13 cellular contexts compared by ENCODE assay signal in the genomic region with DNA sequence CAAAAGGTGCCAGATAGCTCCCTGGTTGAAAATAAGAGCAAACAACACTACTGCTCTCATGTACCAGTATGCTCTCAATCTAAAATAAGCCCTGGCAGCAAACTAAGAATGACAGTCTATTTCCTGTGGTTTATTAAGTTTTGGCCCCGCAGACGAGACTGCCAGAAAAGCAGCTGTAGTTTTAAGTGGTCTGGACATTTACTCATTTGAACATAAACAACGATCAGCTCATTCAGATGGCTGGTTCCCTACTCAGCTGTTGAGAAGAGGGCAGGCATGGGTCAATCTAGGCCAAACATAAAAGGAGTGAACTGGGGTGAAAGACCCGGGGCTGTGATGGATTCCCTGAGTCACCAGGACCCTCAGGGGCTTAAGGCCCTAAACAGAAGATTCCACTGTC. TPM values are rescaled to one million over a fixed set of nuclear protein-coding genes. Genes with fewer than 3 reads are reported as not detected.
DNase-seq lines count a peak whose midpoint lies in the region; ATAC-seq and TF ChIP-seq lines count a peak whose summit lies in the region.
"Had no signal": no experiment of that assay in that cellular context is flagged by ENCODE, and none has a peak within 500 bp of the region (broad histone marks: within the 10 kb centered on the region; RNA-seq: fewer than 3 reads in every experiment).

No MANE protein-coding gene starts in this region.

- H3F3A ChIP-seq in MM.1S (ENCODE audit: insufficient read depth, low read length) = peaks cover 13% of the 10 kb centered on the region; the same call in 1 of the 2 replicates

- no peak for ATAC-seq in HG03280 (IDR thresholded peaks at IDR 0.05; ENCODE audit: unreplicated experiment)
- ATAC-seq: K562; stimulated activated effector memory CD8-positive, alpha-beta T cell treated with anti-CD3 and anti-CD28 coated beads, Interleukin-12 subunit alpha, Interleukin-12 subunit beta, amount 100 ng/mL, for 72 hours had no signal

- H3K4me3 ChIP-seq in MM.1S (ENCODE audit: low read length) = no peak overlapping the region
- H3K4me3 ChIP-seq in colonic mucosa = no peak overlapping the region
- H3K4me3 ChIP-seq in osteoblast (ENCODE audit: insufficient read depth, low read length) = no peak overlapping the region
- H3K4me3 ChIP-seq: K562 had no signal

- peak overlapping the region; percentile 49; the same call in 1 of the 2 replicates for H2AFZ ChIP-seq in MM.1S (ENCODE audit: low read length)
- H2AFZ ChIP-seq in osteoblast (ENCODE audit: low read length) = no peak overlapping the region

- intact Hi-C loops in colonic mucosa (cut with DNase I) = no loop called here

- H4K20me1 ChIP-seq in MM.1S (ENCODE audit: insufficient read depth, low read length) (no peaks in the 10 kb centered on the region), osteoblast (ENCODE audit: insufficient read depth, low read length) (no peaks in the 10 kb centered on the region)

- H3K27ac ChIP-seq in MM.1S (ENCODE audit: low read length) = peak overlapping the region; percentile 74; the same call in 1 of the 2 replicates
- peak overlapping the region; percentile 1 for H3K27ac ChIP-seq in colonic mucosa
- no peak overlapping the region for H3K27ac ChIP-seq in osteoblast (ENCODE audit: low read depth, low read length)

- H3K79me2 ChIP-seq in MM.1S (ENCODE audit: low read length) (no peaks in the 10 kb centered on the region), osteoblast (ENCODE audit: insufficient read depth, low read length) (no peaks in the 10 kb centered on the region)

- H3K4me2 ChIP-seq in MM.1S (ENCODE audit: low read depth, low read length) (peak overlapping the region; percentile 53), osteoblast (ENCODE audit: insufficient read depth, low read length) (no peak overlapping the region)

- no peak for TF ChIP-seq CTCF in MM.1S (IDR thresholded peaks at IDR 0.05; ENCODE audit: low read length)
- TF ChIP-seq CTCF in colonic mucosa (IDR thresholded peaks at IDR 0.05) = no peak
- TF ChIP-seq CTCF in osteoblast (IDR thresholded peaks at IDR 0.05; ENCODE audit: extremely low read depth, low read depth, low read length) = no peak

- H3K9me2 ChIP-seq in MM.1S (replicated peaks; ENCODE audit: insufficient read depth, low read length) = no peaks in the 10 kb centered on the region

- H3K4me1 ChIP-seq in MM.1S (ENCODE audit: low read length) (peaks cover 24% of the 10 kb centered on the region), colonic mucosa (peaks cover 6% of the 10 kb centered on the region), osteoblast (ENCODE audit: insufficient read depth, low read length) (peaks cover 9% of the 10 kb centered on the region)

- DNase-seq in COLO829 (ENCODE audit: low spot score) = peak; percentile 60
- peak; percentile 80 for DNase-seq in MM.1S
- no peak for DNase-seq in colonic mucosa
- peak; percentile 55 for DNase-seq in osteoblast (ENCODE audit: insufficient read length, low spot score, missing footprints)
- DNase-seq in NCI-H1436 (lab: John Stamatoyannopoulos, UW) = no peak
- no peak for DNase-seq in NCI-H345 treated with DMSO at 0.1 percent for 48 hours (lab: John Stamatoyannopoulos, UW; ENCODE audit: unreplicated experiment)
- no peak for DNase-seq in NCI-H2107 (lab: John Stamatoyannopoulos, UW)
- DNase-seq: activated CD4-positive, alpha-beta memory T cell treated with anti-CD3 and anti-CD28 coated beads for 36 hours; activated gamma-delta T cell treated with Interleukin-2 at 50 U/mL for 16 hours; stimulated activated CD4-positive, alpha-beta T cell treated with anti-CD3 and anti-CD28 coated beads, Interleukin-1b, Interleukin-23, amount 100 ng/mL, for 48 hours had no signal

- H3K9me3 ChIP-seq in MM.1S (replicated peaks; ENCODE audit: insufficient read depth, low read length) = no peaks in the 10 kb centered on the region
- H3K9me3 ChIP-seq in colonic mucosa = no peaks in the 10 kb centered on the region
- H3K9me3 ChIP-seq in osteoblast (ENCODE audit: low read depth, low read length) = no peaks in the 10 kb centered on the region

- H3K9ac ChIP-seq in MM.1S (ENCODE audit: low read length) (no peak overlapping the region), colonic mucosa (ENCODE audit: low read depth in 2 of 2, low read length in 2 of 2) (no peak overlapping the region)

- H3K36me3 ChIP-seq in MM.1S (replicated peaks; ENCODE audit: insufficient read depth, low read length) = no peaks in the 10 kb centered on the region
- H3K36me3 ChIP-seq in colonic mucosa = no peaks in the 10 kb centered on the region
- H3K36me3 ChIP-seq in osteoblast (ENCODE audit: insufficient read depth, low read length) = no peaks in the 10 kb centered on the region

- H3K27me3 ChIP-seq in MM.1S (replicated peaks; ENCODE audit: insufficient read depth, low read length) (no peaks in the 10 kb centered on the region), colonic mucosa (peaks cover 26% of the 10 kb centered on the region), osteoblast (ENCODE audit: insufficient read depth, low read length) (peaks cover 52% of the 10 kb centered on the region)

RNA-seq across cellular contexts. Expression of gene TRIL, which starts 4.5 kb away (rescaled TPM):
- total RNA-seq in colonic mucosa (1 to 10 TPM; 1.1 to 1.9 TPM), osteoblast (0.29 and 0.36 TPM in 2 replicates)
- total RNA-seq: activated CD4-positive, alpha-beta memory T cell treated with anti-CD3 and anti-CD28 coated beads for 36 hours; K562 had no signal

Comparison
In these comparisons a context has a peak if more than half of its experiments do, and no peak if none do; other contexts are left out.
1. DNase-seq: peak in COLO829 (single experiment), MM.1S (single experiment) and osteoblast (single experiment); none in colonic mucosa (single experiment), NCI-H1436 (single experiment), NCI-H345 treated with DMSO at 0.1 percent for 48 hours (single experiment) and NCI-H2107 (single experiment).